1 cellular context compared by ENCODE assay signal in the genomic region with DNA sequence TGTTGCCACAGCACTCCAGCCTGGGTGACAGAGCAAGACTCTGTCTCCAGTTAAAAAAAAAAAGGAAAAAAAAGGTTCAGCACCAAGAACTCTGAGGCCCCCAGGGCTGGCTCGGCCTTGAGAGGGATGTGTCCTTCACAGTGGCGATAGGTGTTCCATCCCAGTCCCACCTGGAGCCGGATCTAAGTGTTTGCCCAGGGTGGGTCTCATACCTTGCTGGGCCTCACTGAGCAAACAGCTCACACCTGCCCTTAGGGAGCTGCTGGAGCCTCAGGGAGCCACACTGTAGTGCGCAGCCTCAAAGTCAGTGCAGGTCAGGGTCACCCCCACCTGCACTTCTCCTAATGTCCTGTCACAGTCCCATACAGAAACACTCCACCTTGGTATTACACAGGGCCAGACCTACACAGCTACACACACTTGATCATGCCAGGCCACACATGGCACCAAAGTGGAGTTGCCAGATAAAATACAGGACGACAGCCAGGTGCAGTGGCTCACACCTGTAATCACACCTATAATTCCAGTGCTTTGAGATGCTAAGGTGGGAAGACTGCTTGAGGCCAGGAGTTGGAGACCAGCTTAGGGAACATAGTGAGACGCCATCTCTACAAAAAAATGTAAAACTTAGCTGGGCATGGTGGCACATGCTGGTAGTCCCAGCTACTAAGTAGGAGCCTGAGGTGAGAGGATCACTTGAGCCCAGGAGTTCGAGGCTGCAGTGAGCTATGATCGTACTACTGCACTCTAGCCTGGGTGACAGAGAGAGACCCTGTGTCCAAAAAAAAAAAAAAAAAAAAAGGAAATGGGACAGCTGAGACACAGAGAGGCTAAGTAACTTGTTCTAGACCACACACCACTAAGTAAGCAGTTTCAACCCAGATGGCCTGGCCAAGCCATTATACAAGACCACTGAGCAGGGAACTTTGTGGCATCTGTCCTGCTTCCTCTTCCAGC.
TF ChIP-seq lines count a peak whose summit lies in the region.

No MANE protein-coding gene starts in this region.

TF ChIP-seq in H1, 55 proteins besides CTCF, POLR2A, EP300 and RAD21:
- TF ChIP-seq, protein P1, sequence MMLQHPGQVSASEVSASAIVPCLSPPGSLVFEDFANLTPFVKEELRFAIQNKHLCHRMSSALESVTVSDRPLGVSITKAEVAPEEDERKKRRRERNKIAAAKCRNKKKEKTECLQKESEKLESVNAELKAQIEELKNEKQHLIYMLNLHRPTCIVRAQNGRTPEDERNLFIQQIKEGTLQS (IDR thresholded peaks at IDR 0.05; ENCODE audit: insufficient read depth, low read depth, low read length), result no peak
- TF ChIP-seq, protein P2, sequence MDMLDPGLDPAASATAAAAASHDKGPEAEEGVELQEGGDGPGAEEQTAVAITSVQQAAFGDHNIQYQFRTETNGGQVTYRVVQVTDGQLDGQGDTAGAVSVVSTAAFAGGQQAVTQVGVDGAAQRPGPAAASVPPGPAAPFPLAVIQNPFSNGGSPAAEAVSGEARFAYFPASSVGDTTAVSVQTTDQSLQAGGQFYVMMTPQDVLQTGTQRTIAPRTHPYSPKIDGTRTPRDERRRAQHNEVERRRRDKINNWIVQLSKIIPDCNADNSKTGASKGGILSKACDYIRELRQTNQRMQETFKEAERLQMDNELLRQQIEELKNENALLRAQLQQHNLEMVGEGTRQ (IDR thresholded peaks at IDR 0.05; ENCODE audit: low read length), result no peak
- TF ChIP-seq CREB1 (IDR thresholded peaks at IDR 0.05) (no peak), BCL11A (IDR thresholded peaks at IDR 0.05; ENCODE audit: low read depth in 2 of 2, low read length in 2 of 2) (no peak), ZNF274 (IDR thresholded peaks at IDR 0.05; ENCODE audit: borderline replicate concordance, extremely low read depth, low read length) (no peak), GTF2F1 (IDR thresholded peaks at IDR 0.05; ENCODE audit: borderline replicate concordance, low read depth, low read length) (no peak), CBX5 (IDR thresholded peaks at IDR 0.05; ENCODE audit: low read depth, low read length) (no peak), BACH1 (IDR thresholded peaks at IDR 0.05; ENCODE audit: low read length) (no peak), CEBPB (IDR thresholded peaks at IDR 0.05; ENCODE audit: low read depth, low read length) (no peak)
